Comparison of ENCODE assay signal across 26 cellular contexts in the genomic region with DNA sequence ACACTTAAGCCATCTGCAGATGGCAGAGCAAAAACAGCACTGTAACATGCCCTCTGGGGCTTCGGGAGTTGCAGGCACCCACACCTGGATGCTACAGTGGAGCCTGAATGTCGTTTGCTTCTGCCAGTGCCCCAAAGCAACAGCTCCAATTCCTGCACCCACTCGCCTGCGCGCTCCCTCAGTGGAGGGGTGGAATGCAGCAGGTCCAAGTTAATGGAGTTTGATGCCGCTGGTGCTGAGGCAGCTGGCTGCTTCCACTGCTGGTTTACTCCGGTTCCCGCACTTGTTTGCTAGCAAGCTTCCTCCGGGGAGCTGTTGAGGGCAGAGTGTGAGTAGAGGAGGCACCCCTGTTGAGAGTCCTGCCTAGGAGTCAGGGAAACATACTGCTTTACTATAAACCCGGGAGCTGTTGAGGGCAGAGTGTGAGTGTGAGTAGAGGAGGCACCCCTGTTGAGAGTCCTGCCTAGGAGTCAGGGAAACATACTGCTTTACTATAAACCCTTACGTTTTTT.
DNase-seq lines count a peak whose midpoint lies in the region; ATAC-seq and TF ChIP-seq lines count a peak whose summit lies in the region.
"Had no signal": no experiment of that assay in that cellular context is flagged by ENCODE, and none has a peak within 500 bp of the region (broad histone marks: within the 10 kb centered on the region; RNA-seq: fewer than 3 reads in every experiment).

No MANE protein-coding gene starts in this region.

- no peak overlapping the region for H3K4me2 ChIP-seq in trophoblast cell (ENCODE audit: low read length)
- H3K4me2 ChIP-seq: BLaER1 had no signal

- CTCF ChIA-PET in WTC11 (lab: Charles Lee): no interaction called here

- H3K27ac Mint-ChIP-seq in WTC11: no peak overlapping the region
- no peak overlapping the region for H3K27ac Mint-ChIP-seq in CD14-positive monocyte
- H3K27ac Mint-ChIP-seq: activated naive CD8-positive, alpha-beta T cell treated with anti-CD3 and anti-CD28 coated beads, Interleukin-2, amount 10 ng/mL, durations not matched to agents 7 days and 5 days; nephron progenitor cell; stimulated activated naive CD8-positive, alpha-beta T cell treated with anti-CD3 and anti-CD28 coated beads, Interleukin-15, amount 100 ng/mL, for 72 hours; T-helper 17 cell had no signal

- no peak overlapping the region for H3K27ac ChIP-seq in trophoblast cell (ENCODE audit: low read depth, low read length)
- H3K27ac ChIP-seq: ascending aorta, BLaER1, RWPE1, thyroid gland had no signal

- H3K18ac ChIP-seq in trophoblast cell (ENCODE audit: low read length): no peak overlapping the region

- H3K79me1 ChIP-seq in trophoblast cell (ENCODE audit: low read length): no peaks in the 10 kb centered on the region

- no peaks in the 10 kb centered on the region for H3K27me3 ChIP-seq in trophoblast cell (ENCODE audit: insufficient read depth, low read length)
- H3K27me3 ChIP-seq: ascending aorta, BLaER1, thyroid gland had no signal

- H3K4me1 ChIP-seq in trophoblast cell (ENCODE audit: control insufficient read depth in 1 of 2, insufficient read depth in 2 of 2, low read length in 2 of 2): no peaks in the 10 kb centered on the region
- H3K4me1 ChIP-seq: ascending aorta, BLaER1, thyroid gland had no signal

- H3K9me3 ChIP-seq in trophoblast cell (ENCODE audit: insufficient read depth, low read depth, low read length): peaks cover 4% of the 10 kb centered on the region
- H3K9me3 ChIP-seq: ascending aorta, thyroid gland had no signal

- no CpG with 5 or more reads among the region's 11 CpGs for WGBS in trophoblast cell (ENCODE audit: extremely low coverage, insufficient coverage, insufficient read length)

- H4K91ac ChIP-seq in trophoblast cell (ENCODE audit: low read depth, low read length): no peak overlapping the region

- peaks cover 12% of the 10 kb centered on the region for H3K36me3 Mint-ChIP-seq in WTC11
- H3K36me3 Mint-ChIP-seq in CD14-positive monocyte: no peaks in the 10 kb centered on the region
- H3K36me3 Mint-ChIP-seq: activated naive CD8-positive, alpha-beta T cell treated with anti-CD3 and anti-CD28 coated beads, Interleukin-2, amount 10 ng/mL, durations not matched to agents 7 days and 5 days had no signal

- no peak overlapping the region for H2BK120ac ChIP-seq in trophoblast cell (ENCODE audit: insufficient read depth, low read length, poor library complexity)

- no peak overlapping the region for H2BK12ac ChIP-seq in trophoblast cell (ENCODE audit: low read length)

- peak overlapping the region; percentile 49 for H3K4me3 ChIP-seq in trophoblast cell (ENCODE audit: low read depth, low read length)
- H3K4me3 ChIP-seq: ascending aorta, BLaER1, thyroid gland had no signal

- no peak overlapping the region for H4K12ac ChIP-seq in trophoblast cell (ENCODE audit: low read depth, low read length)

- H2AK5ac ChIP-seq in trophoblast cell (ENCODE audit: low read length): no peak overlapping the region

- no peak overlapping the region for H2AFZ ChIP-seq in trophoblast cell (ENCODE audit: insufficient read depth, low read length, poor library complexity)

- no peak overlapping the region for H3K4ac ChIP-seq in trophoblast cell (ENCODE audit: low read depth, low read length)

- POLR2A ChIA-PET in WTC11 (lab: Charles Lee): no interaction called here

- no peak overlapping the region for H3K9ac ChIP-seq in trophoblast cell (ENCODE audit: low read length)
- H3K9ac ChIP-seq: BLaER1 had no signal

- H3K9me3 Mint-ChIP-seq in WTC11: peaks cover 34% of the 10 kb centered on the region
- H3K9me3 Mint-ChIP-seq in CD14-positive monocyte: peaks cover 6 to 23% (median 14%) of the 10 kb centered on the region in 7 donors

- H3K27me3 Mint-ChIP-seq in WTC11 (ENCODE audit: low read depth) (no peaks in the 10 kb centered on the region), CD14-positive monocyte (ENCODE audit: low read depth in 3 of 3) (no peaks in the 10 kb centered on the region)
- H3K27me3 Mint-ChIP-seq: activated naive CD8-positive, alpha-beta T cell treated with anti-CD3 and anti-CD28 coated beads, Interleukin-2, amount 10 ng/mL, durations not matched to agents 7 days and 5 days; stimulated activated naive CD8-positive, alpha-beta T cell treated with anti-CD3 and anti-CD28 coated beads, Interleukin-15, amount 100 ng/mL, for 72 hours; T-helper 17 cell had no signal

- no peak overlapping the region for H3K4me3 Mint-ChIP-seq in WTC11
- no peak overlapping the region for H3K4me3 Mint-ChIP-seq in CD14-positive monocyte
- H3K4me3 Mint-ChIP-seq: activated naive CD8-positive, alpha-beta T cell treated with anti-CD3 and anti-CD28 coated beads, Interleukin-2, amount 10 ng/mL, durations not matched to agents 7 days and 5 days; activated T-cell treated with anti-CD3 and anti-CD28 coated beads, Interleukin-2, amount 50 U/mL, for 4 hours; nephron progenitor cell; stimulated activated naive CD8-positive, alpha-beta T cell treated with anti-CD3 and anti-CD28 coated beads, Interleukin-15, amount 100 ng/mL, for 72 hours; T-helper 17 cell had no signal

- H4K8ac ChIP-seq in trophoblast cell (ENCODE audit: low read depth, low read length): no peak overlapping the region

- H3K23ac ChIP-seq in trophoblast cell (ENCODE audit: low read length): no peak overlapping the region

- intact Hi-C loops in CD14-positive monocyte (cut with micrococcal nuclease): no loop called here

- ATAC-seq in WTC11: peak; percentile 60
- ATAC-seq in HG03378 (IDR thresholded peaks at IDR 0.05; ENCODE audit: unreplicated experiment): no peak
- ATAC-seq in GM21423 (IDR thresholded peaks at IDR 0.05; ENCODE audit: unreplicated experiment): no peak
- ATAC-seq: activated T-cell treated with anti-CD3 and anti-CD28 coated beads, Interleukin-2, amount 50 U/mL, for 4 hours; left colon; stimulated activated naive CD8-positive, alpha-beta T cell treated with anti-CD3 and anti-CD28 coated beads, Interleukin-15, amount 100 ng/mL, for 72 hours; T-helper 17 cell had no signal

- H3K14ac ChIP-seq in trophoblast cell (ENCODE audit: low read length): no peak overlapping the region

- no peaks in the 10 kb centered on the region for H3K79me2 ChIP-seq in trophoblast cell (ENCODE audit: control insufficient read depth, insufficient read depth, low read length, poor library complexity)

- peak; percentile 1 for DNase-seq in AG08396 (ENCODE audit: low spot score)
- DNase-seq in DMS 273 (lab: John Stamatoyannopoulos, UW; ENCODE audit: unreplicated experiment): peak; percentile 83
- peak; percentile 20 for DNase-seq in WTC11 (ENCODE audit: low spot score)
- DNase-seq in trophoblast cell: no peak
- DNase-seq in CD14-positive monocyte (ENCODE audit: low spot score): no peak
- DNase-seq: ACHN; activated gamma-delta T cell treated with Interleukin-2 at 50 U/mL for 16 hours; activated naive CD8-positive, alpha-beta T cell treated with anti-CD3 and anti-CD28 coated beads, Interleukin-2, amount 10 ng/mL, durations not matched to agents 7 days and 5 days; activated T-cell treated with anti-CD3 and anti-CD28 coated beads, Interleukin-2, amount 50 U/mL, for 4 hours; GDM1; hippocampal formation; Kasumi-1; left colon; NCI-H1694; NCI-H774; nephron progenitor cell; retina; stimulated activated CD4-positive, alpha-beta T cell treated with anti-CD3 and anti-CD28 coated beads, Interleukin-1b, Interleukin-23, amount 100 ng/mL, for 48 hours; stimulated activated naive CD8-positive, alpha-beta T cell treated with anti-CD3 and anti-CD28 coated beads, Interleukin-15, amount 100 ng/mL, for 72 hours; T-helper 17 cell; thyroid gland had no signal

- no peaks in the 10 kb centered on the region for H3K36me3 ChIP-seq in trophoblast cell (ENCODE audit: control insufficient read depth in 1 of 2, insufficient read depth in 2 of 2, low read length in 2 of 2)
- H3K36me3 ChIP-seq: ascending aorta, BLaER1, thyroid gland had no signal

- no peak overlapping the region for H2BK5ac ChIP-seq in trophoblast cell (ENCODE audit: low read depth, low read length, poor library complexity)

- H3K4me1 Mint-ChIP-seq in WTC11 (peaks cover 3% of the 10 kb centered on the region; the same call in 1 of the 2 replicates), CD14-positive monocyte (no peaks in the 10 kb centered on the region)
- H3K4me1 Mint-ChIP-seq: activated naive CD8-positive, alpha-beta T cell treated with anti-CD3 and anti-CD28 coated beads, Interleukin-2, amount 10 ng/mL, durations not matched to agents 7 days and 5 days; stimulated activated naive CD8-positive, alpha-beta T cell treated with anti-CD3 and anti-CD28 coated beads, Interleukin-15, amount 100 ng/mL, for 72 hours; T-helper 17 cell had no signal

- TF ChIP-seq CTCF in WTC11 (IDR thresholded peaks at IDR 0.05) (no peak), CD14-positive monocyte (IDR thresholded peaks at IDR 0.05) (no peak)

TF ChIP-seq in WTC11, 78 proteins besides CTCF, POLR2A, EP300 and RAD21 (continues in another document):
- TF ChIP-seq ZNF281 (CRISPR knock-in tag; IDR thresholded peaks at IDR 0.05): no peak
- TF ChIP-seq, protein P1, sequence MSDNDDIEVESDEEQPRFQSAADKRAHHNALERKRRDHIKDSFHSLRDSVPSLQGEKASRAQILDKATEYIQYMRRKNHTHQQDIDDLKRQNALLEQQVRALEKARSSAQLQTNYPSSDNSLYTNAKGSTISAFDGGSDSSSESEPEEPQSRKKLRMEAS (CRISPR knock-in tag; IDR thresholded peaks at IDR 0.05): no peak
- no peak for TF ChIP-seq JUN (CRISPR knock-in tag; IDR thresholded peaks at IDR 0.05)
- TF ChIP-seq ZBTB21 (CRISPR knock-in tag; IDR thresholded peaks at IDR 0.05; ENCODE audit: borderline replicate concordance): no peak
- TF ChIP-seq NFATC4 (CRISPR knock-in tag; IDR thresholded peaks at IDR 0.05): no peak
- TF ChIP-seq ZNF138 (CRISPR knock-in tag; conservative IDR thresholded peaks at IDR 0.05): no peak
- no peak for TF ChIP-seq TCF7 (CRISPR knock-in tag; IDR thresholded peaks at IDR 0.05; ENCODE audit: low read depth)

Comparison
In these comparisons a context has a peak if more than half of its experiments do, and no peak if none do; other contexts are left out.
1. DNase-seq: peak in AG08396 (single experiment), DMS 273 (single experiment) and WTC11 (single experiment); none in trophoblast cell (0 of 2) and CD14-positive monocyte (single experiment).